In genomic region chr17:27618417-27618816, GRCh38 we compare ENCODE assay signal across 28 cellular contexts.
"Had no signal": no experiment of that assay in that cellular context is flagged by ENCODE, and none has a peak within 500 bp of the region (broad histone marks: within the 10 kb centered on the region; RNA-seq: fewer than 3 reads in every experiment).

No MANE protein-coding gene starts in this region.

- H3K4me1 Mint-ChIP-seq: mesothelial cell of epicardium had no signal

- H3K27ac ChIP-seq: coronary artery, esophagus squamous epithelium, neutrophil, pancreas, right lobe of liver, thoracic aorta, tibial nerve, upper lobe of left lung had no signal

- DNase-seq: dermis blood vessel endothelial cell; effector memory CD8-positive, alpha-beta T cell; erythroblast; esophagus squamous epithelium; foreskin melanocyte; mesenchymal stem cell; naive B cell; pancreas; retina; right lobe of liver; stimulated activated CD4-positive, alpha-beta T cell treated with anti-CD3 and anti-CD28 coated beads, Interleukin-2, amount 100 ng/mL, for 24 hours; stimulated activated CD4-positive, alpha-beta T cell treated with anti-CD3 and anti-CD28 coated beads, Interleukin-4, amount 100 ng/mL, for 24 hours; stimulated activated naive CD4-positive, alpha-beta T cell treated with Interleukin-2 at 50 U/mL for 16 hours; upper lobe of left lung had no signal

- ATAC-seq: effector memory CD8-positive, alpha-beta T cell; left lobe of liver; mucosa of descending colon; natural killer cell treated with Interleukin-12 subunit alpha and Interleukin-12 subunit beta and Interleukin-15 and Interleukin-18, amount 100 ng/mL, for 72 hours; pancreas; right lobe of liver; stimulated activated effector memory CD8-positive, alpha-beta T cell treated with anti-CD3 and anti-CD28 coated beads, Interleukin-12 subunit alpha, Interleukin-12 subunit beta, amount 100 ng/mL, for 72 hours had no signal

- H3K27ac Mint-ChIP-seq: effector memory CD8-positive, alpha-beta T cell; mesothelial cell of epicardium; natural killer cell treated with Interleukin-12 subunit alpha and Interleukin-12 subunit beta and Interleukin-15 and Interleukin-18, amount 100 ng/mL, for 72 hours; stimulated activated effector memory CD8-positive, alpha-beta T cell treated with anti-CD3 and anti-CD28 coated beads, Interleukin-12 subunit alpha, Interleukin-12 subunit beta, amount 100 ng/mL, for 72 hours had no signal

- H3K4me3 ChIP-seq: coronary artery, esophagus squamous epithelium, mucosa of descending colon, pancreas, right lobe of liver, smooth muscle cell, thoracic aorta, tibial nerve, upper lobe of left lung had no signal

- H3K27me3 Mint-ChIP-seq: effector memory CD8-positive, alpha-beta T cell; naive B cell; natural killer cell treated with Interleukin-12 subunit alpha and Interleukin-12 subunit beta and Interleukin-15 and Interleukin-18, amount 100 ng/mL, for 72 hours had no signal

- H3K4me3 Mint-ChIP-seq: effector memory CD8-positive, alpha-beta T cell; mesothelial cell of epicardium; naive B cell; natural killer cell treated with Interleukin-12 subunit alpha and Interleukin-12 subunit beta and Interleukin-15 and Interleukin-18, amount 100 ng/mL, for 72 hours; neural crest cell; stimulated activated effector memory CD8-positive, alpha-beta T cell treated with anti-CD3 and anti-CD28 coated beads, Interleukin-12 subunit alpha, Interleukin-12 subunit beta, amount 100 ng/mL, for 72 hours had no signal

- H3K9me3 Mint-ChIP-seq: effector memory CD8-positive, alpha-beta T cell; mesothelial cell of epicardium; natural killer cell treated with Interleukin-12 subunit alpha and Interleukin-12 subunit beta and Interleukin-15 and Interleukin-18, amount 100 ng/mL, for 72 hours; neural crest cell; stimulated activated effector memory CD8-positive, alpha-beta T cell treated with anti-CD3 and anti-CD28 coated beads, Interleukin-12 subunit alpha, Interleukin-12 subunit beta, amount 100 ng/mL, for 72 hours had no signal

- H3K4me1 ChIP-seq: pancreas, right lobe of liver, upper lobe of left lung had no signal

- H3K9me3 ChIP-seq: esophagus squamous epithelium, mucosa of descending colon, neutrophil, pancreas, right lobe of liver, thoracic aorta, tibial nerve, upper lobe of left lung had no signal

- FAIRE-seq: endometrium, keratinocyte, pancreas, urothelium cell line had no signal
